In the genomic region with DNA sequence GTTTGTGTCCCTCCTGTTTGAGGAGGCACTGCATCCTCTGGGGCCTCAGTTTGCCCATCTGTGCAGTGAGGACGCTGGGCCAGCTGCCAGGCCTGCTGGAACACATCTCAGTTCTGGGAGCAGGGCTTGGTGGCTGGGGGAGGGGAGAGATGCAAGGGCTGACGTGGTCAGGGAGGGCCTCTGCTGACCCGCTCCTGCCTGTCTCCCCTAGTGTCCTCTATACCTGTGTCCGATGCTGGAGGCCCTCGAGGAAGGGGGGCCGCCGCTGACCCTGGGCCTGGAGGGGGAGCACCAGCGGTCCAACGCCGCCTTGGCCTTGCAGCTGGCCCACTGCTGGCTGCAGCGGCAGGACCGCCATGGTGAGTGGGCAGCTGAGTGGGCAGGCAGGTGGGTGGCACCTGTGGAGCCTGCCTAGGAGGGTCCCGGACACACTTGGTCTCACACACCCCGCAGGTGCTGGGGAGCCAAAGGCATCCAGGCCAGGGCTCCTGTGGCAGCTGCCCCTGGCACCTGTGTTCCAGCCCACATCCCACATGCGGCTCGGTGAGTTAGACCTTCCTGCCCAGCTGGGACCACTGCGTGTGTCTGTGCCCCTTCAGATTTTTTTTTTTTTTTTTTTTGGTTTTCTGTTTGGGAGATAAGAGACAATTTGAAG, we compare ENCODE assay signal across 18 cellular contexts. TPM values are rescaled to one million over a fixed set of nuclear protein-coding genes. Genes with fewer than 3 reads are reported as not detected.
DNase-seq lines count a peak whose midpoint lies in the region; ATAC-seq, FAIRE-seq and TF ChIP-seq lines count a peak whose summit lies in the region.
"Had no signal": no experiment of that assay in that cellular context is flagged by ENCODE, and none has a peak within 500 bp of the region (broad histone marks: within the 10 kb centered on the region; RNA-seq: fewer than 3 reads in every experiment).

No MANE protein-coding gene starts in this region.

- H3K4me2 ChIP-seq in SK-N-SH (no peak overlapping the region), K562 (ENCODE audit: insufficient read depth, low read length) (no peak overlapping the region)

- ATAC-seq in SK-N-SH treated with all-trans-retinoic acid at 6 μM for 48 hours, result no peak
- peak in 1 of 2 donors; percentile 4 for ATAC-seq in natural killer cell treated with Interleukin-12 subunit alpha and Interleukin-12 subunit beta and Interleukin-15 and Interleukin-18, amount 100 ng/mL, for 72 hours
- no peak for ATAC-seq in natural killer cell
- ATAC-seq in K562, result no peak
- no peak for ATAC-seq in stimulated activated naive B cell treated with anti-CD40 and anti-IgM and Interleukin-4, amounts not matched to agents 10 μg/mL and 1 μg/mL and 100 μg/mL, for 72 hours (replicated peaks)
- ATAC-seq in HG03159 (IDR thresholded peaks at IDR 0.05; ENCODE audit: unreplicated experiment), result no peak

- DNase-seq in SK-N-SH, result peak; percentile 17
- DNase-seq in natural killer cell treated with Interleukin-12 subunit alpha and Interleukin-12 subunit beta and Interleukin-15 and Interleukin-18, amount 100 ng/mL, for 72 hours (ENCODE audit: low spot score), result peak; percentile 54
- no peak for DNase-seq in natural killer cell
- DNase-seq in K562 (ENCODE audit: extremely low read depth in 1 of 4, low spot score in 3 of 4), result no peak
- no peak for DNase-seq in stimulated activated naive B cell treated with anti-CD40 and anti-IgM and Interleukin-4, amounts not matched to agents 10 μg/mL and 1 μg/mL and 100 μg/mL, for 72 hours
- no peak for DNase-seq in osteocyte (ENCODE audit: extremely low spot score, unreplicated experiment)
- DNase-seq: DMS153; NCI-H1092; NCI-H1694; NCI-H2107; NCI-H345; NCI-H69; NK-92 treated with Interleukin-12 subunit alpha and Interleukin-12 subunit beta, amount 100 ng/mL, for 24 hours; SHP77 treated with DMSO at 0.1 percent for 48 hours had no signal

- H3K27me3 ChIP-seq in SK-N-SH (ENCODE audit: insufficient read depth), result no peaks in the 10 kb centered on the region
- no peaks in the 10 kb centered on the region for H3K27me3 ChIP-seq in K562 (ENCODE audit: control insufficient read depth in 2 of 2, insufficient read depth in 2 of 2, low read length in 2 of 2)

- in situ Hi-C loops in K562 (cut with MboI), result loop anchor here (5.0 kb wide), 1 partner anchor 64 kb away; no protein-coding TSS in a partner anchor

- peaks cover 7 to 14% of the 10 kb centered on the region in 2 experiments; a peak in 3 of 4 replicates for H3K4me1 ChIP-seq in SK-N-SH (ENCODE audit: control insufficient read depth in 1 of 2, insufficient read depth in 2 of 2, low read depth in 1 of 2, low read length in 1 of 2)
- peaks cover 21 to 47% of the 10 kb centered on the region in 2 experiments for H3K4me1 ChIP-seq in K562 (replicated peaks in 1 of 2; ENCODE audit: control insufficient read depth in 2 of 2, insufficient read depth in 2 of 2, low read length in 2 of 2)

- peaks cover 3% of the 10 kb centered on the region for H3F3A ChIP-seq in SK-N-SH (replicated peaks; ENCODE audit: insufficient read depth)

- TF ChIP-seq POLR2A in K562 (conservative IDR thresholded peaks at IDR 0.05), result no peak

- H3K27ac ChIP-seq in SK-N-SH (ENCODE audit: low read depth in 2 of 2, low read length in 1 of 2) (no peak overlapping the region), K562 (ENCODE audit: extremely low read depth, low read depth, low read length) (no peak overlapping the region)
- H3K27ac ChIP-seq: C4-2B had no signal

- H3K9me1 ChIP-seq in K562 (ENCODE audit: control insufficient read depth, insufficient read depth, low read length), result peaks cover 2% of the 10 kb centered on the region

- WGBS in SK-N-SH (ENCODE audit: low lambda C conversion rate), result 97% methylated on average over 4 of the region's 17 CpGs
- 86% methylated on average over 10 of the region's 17 CpGs for WGBS in K562 (ENCODE audit: insufficient coverage, low coverage, missing lambda C conversion rate)

- no peaks in the 10 kb centered on the region for H3K9me3 Mint-ChIP-seq in natural killer cell treated with Interleukin-12 subunit alpha and Interleukin-12 subunit beta and Interleukin-15 and Interleukin-18, amount 100 ng/mL, for 72 hours
- H3K9me3 Mint-ChIP-seq in natural killer cell (no peaks in the 10 kb centered on the region), osteocyte (ENCODE audit: unreplicated experiment) (no peaks in the 10 kb centered on the region)
- H3K9me3 Mint-ChIP-seq in stimulated activated naive B cell treated with anti-CD40 and anti-IgM and Interleukin-4, amounts not matched to agents 10 μg/mL and 1 μg/mL and 100 μg/mL, for 72 hours, result no peaks in the 10 kb centered on the region

- POLR2A ChIA-PET in SK-N-SH (lab: Yijun Ruan, JAX), result interaction anchor here (0.7 kb wide), 1 partner anchor 874 kb away, joined by 5 read pairs; no protein-coding TSS in a partner anchor
- POLR2A ChIA-PET in K562 (lab: Yijun Ruan, JAX), result interaction anchor here (0.6 to 1.8 kb wide), 10 partner anchors 9 to 280 kb away, joined by 3 to 14 read pairs (median 6); no protein-coding TSS in a partner anchor

- no peaks in the 10 kb centered on the region for H3K36me3 Mint-ChIP-seq in natural killer cell treated with Interleukin-12 subunit alpha and Interleukin-12 subunit beta and Interleukin-15 and Interleukin-18, amount 100 ng/mL, for 72 hours
- no peaks in the 10 kb centered on the region for H3K36me3 Mint-ChIP-seq in natural killer cell
- H3K36me3 Mint-ChIP-seq in stimulated activated naive B cell treated with anti-CD40 and anti-IgM and Interleukin-4, amounts not matched to agents 10 μg/mL and 1 μg/mL and 100 μg/mL, for 72 hours, result peaks cover 37 to 45% of the 10 kb centered on the region in 2 donors
- H3K36me3 Mint-ChIP-seq in osteocyte (ENCODE audit: unreplicated experiment), result peaks cover 13% of the 10 kb centered on the region

- intact Hi-C loops in natural killer cell (cut with micrococcal nuclease), result no loop called here
- intact Hi-C loops in K562 (cut with micrococcal nuclease), result loop anchor here (2.0 kb wide), 1 partner anchor 74 kb away; a partner anchor contains a TSS

- TF ChIP-seq EP300 in SK-N-SH (IDR thresholded peaks at IDR 0.05; ENCODE audit: borderline replicate concordance in 1 of 2, low read depth in 1 of 2, low read length in 1 of 2) (no peak), K562 (IDR thresholded peaks at IDR 0.05; ENCODE audit: low read length) (no peak)

- TF ChIP-seq RAD21 in SK-N-SH (IDR thresholded peaks at IDR 0.05; ENCODE audit: low read length) (no peak), K562 (CRISPR knock-in tag; conservative IDR thresholded peaks at IDR 0.05 in 1 of 2, IDR thresholded peaks at IDR 0.05 in 1 of 2) (no peak)

- H3K27me3 Mint-ChIP-seq in natural killer cell treated with Interleukin-12 subunit alpha and Interleukin-12 subunit beta and Interleukin-15 and Interleukin-18, amount 100 ng/mL, for 72 hours, result no peaks in the 10 kb centered on the region
- no peaks in the 10 kb centered on the region for H3K27me3 Mint-ChIP-seq in natural killer cell (ENCODE audit: low read depth in 2 of 2)
- H3K27me3 Mint-ChIP-seq in stimulated activated naive B cell treated with anti-CD40 and anti-IgM and Interleukin-4, amounts not matched to agents 10 μg/mL and 1 μg/mL and 100 μg/mL, for 72 hours, result no peaks in the 10 kb centered on the region
- H3K27me3 Mint-ChIP-seq in osteocyte (ENCODE audit: unreplicated experiment), result no peaks in the 10 kb centered on the region

- H4K20me1 ChIP-seq in SK-N-SH (ENCODE audit: insufficient read depth) (no peaks in the 10 kb centered on the region), K562 (replicated peaks; ENCODE audit: control insufficient read depth, insufficient read depth, low read length) (peaks cover 7% of the 10 kb centered on the region)

- H3K4me1 Mint-ChIP-seq in natural killer cell treated with Interleukin-12 subunit alpha and Interleukin-12 subunit beta and Interleukin-15 and Interleukin-18, amount 100 ng/mL, for 72 hours (ENCODE audit: low read depth in 2 of 2), result peaks cover 1 to 8% of the 10 kb centered on the region in 2 donors
- H3K4me1 Mint-ChIP-seq in natural killer cell (peaks cover 4 to 10% of the 10 kb centered on the region in 2 donors), osteocyte (ENCODE audit: unreplicated experiment) (peaks cover 16% of the 10 kb centered on the region)
- H3K4me1 Mint-ChIP-seq in stimulated activated naive B cell treated with anti-CD40 and anti-IgM and Interleukin-4, amounts not matched to agents 10 μg/mL and 1 μg/mL and 100 μg/mL, for 72 hours, result peaks cover 13 to 26% of the 10 kb centered on the region in 2 donors

- H2AFZ ChIP-seq in SK-N-SH (ENCODE audit: low read depth) (no peak overlapping the region), K562 (ENCODE audit: low read depth, low read length) (no peak overlapping the region)

- CTCF ChIA-PET in SK-N-SH (lab: Yijun Ruan, JAX), result interaction anchor here (0.6 to 1.5 kb wide), 5 partner anchors 9 to 218 kb away, joined by 3 to 6 read pairs (median 3); no protein-coding TSS in a partner anchor
- CTCF ChIA-PET in K562 (lab: Yijun Ruan, JAX; ENCODE audit: low intra/inter-chr PET ratio), result no interaction called here

- no peak overlapping the region for H3K4me3 ChIP-seq in SK-N-SH (ENCODE audit: low read depth in 2 of 2, low read length in 1 of 2)
- H3K4me3 ChIP-seq in K562, result no peak overlapping the region

- H3K79me2 ChIP-seq in SK-N-SH (ENCODE audit: insufficient read depth), result peaks cover 33% of the 10 kb centered on the region
- peaks cover 17% of the 10 kb centered on the region for H3K79me2 ChIP-seq in K562 (ENCODE audit: control insufficient read depth, insufficient read depth, low read length)

- H3K36me3 ChIP-seq in SK-N-SH (replicated peaks in 1 of 2; ENCODE audit: control insufficient read depth in 1 of 2, insufficient read depth in 2 of 2, low read length in 1 of 2), result peaks cover 37 to 42% of the 10 kb centered on the region in 2 experiments
- H3K36me3 ChIP-seq in K562 (ENCODE audit: control insufficient read depth, insufficient read depth, low read length), result peaks cover 85% of the 10 kb centered on the region

- H3K9ac ChIP-seq in SK-N-SH (no peak overlapping the region), K562 (ENCODE audit: insufficient read depth in 1 of 2, low read depth in 2 of 2, low read length in 2 of 2) (no peak overlapping the region)

- no TSS peak for BruUV-seq in K562 (replicated peaks; lab: Mats Ljungman, UMichigan)

- H3K4me3 Mint-ChIP-seq in natural killer cell treated with Interleukin-12 subunit alpha and Interleukin-12 subunit beta and Interleukin-15 and Interleukin-18, amount 100 ng/mL, for 72 hours, result no peak overlapping the region
- no peak overlapping the region for H3K4me3 Mint-ChIP-seq in natural killer cell
- H3K4me3 Mint-ChIP-seq in stimulated activated naive B cell treated with anti-CD40 and anti-IgM and Interleukin-4, amounts not matched to agents 10 μg/mL and 1 μg/mL and 100 μg/mL, for 72 hours, result no peak overlapping the region
- H3K4me3 Mint-ChIP-seq in osteocyte (ENCODE audit: unreplicated experiment), result no peak overlapping the region

- FAIRE-seq in K562 (lab: Jason Lieb, UNC), result no peak
- FAIRE-seq: HTR-8/SVneo had no signal

- no peak overlapping the region for H3K27ac Mint-ChIP-seq in natural killer cell treated with Interleukin-12 subunit alpha and Interleukin-12 subunit beta and Interleukin-15 and Interleukin-18, amount 100 ng/mL, for 72 hours
- H3K27ac Mint-ChIP-seq in natural killer cell (no peak overlapping the region), osteocyte (ENCODE audit: unreplicated experiment) (no peak overlapping the region)
- peak overlapping the region; percentile 47 for H3K27ac Mint-ChIP-seq in stimulated activated naive B cell treated with anti-CD40 and anti-IgM and Interleukin-4, amounts not matched to agents 10 μg/mL and 1 μg/mL and 100 μg/mL, for 72 hours

- H3K9me3 ChIP-seq in SK-N-SH (no peaks in the 10 kb centered on the region), K562 (replicated peaks; ENCODE audit: control insufficient read depth, insufficient read depth, low read depth, low read length) (no peaks in the 10 kb centered on the region)

- TF ChIP-seq CTCF in SK-N-SH (IDR thresholded peaks at IDR 0.05) (no peak), natural killer cell (IDR thresholded peaks at IDR 0.05) (no peak), K562 (IDR thresholded peaks at IDR 0.05 in 2 of 3, conservative IDR thresholded peaks at IDR 0.05 in 1 of 3; ENCODE audit: insufficient read depth in 2 of 3, low read depth in 1 of 3, low read length in 3 of 3) (no peak), osteocyte (IDR thresholded peaks at IDR 0.05) (no peak)

- no peaks in the 10 kb centered on the region for H3K9me2 ChIP-seq in SK-N-SH

RNA-seq across cellular contexts. Expression of a gene that starts 5.8 kb away (rescaled TPM):
- polyA plus RNA-seq in SK-N-SH (2012; rRNA removed) (82.3 and 82.7 TPM in 2 replicates), K562 (2011; rRNA removed) (59.2 and 65.5 TPM in 2 replicates), K562 (2014; fragmentation: Illumina TruSeq; extraction: Trizol) (86.4 and 87.8 TPM in 2 replicates), K562 (2014; fragmentation: Nextera tagmentation; extraction: Ambion mirVana) (1 to 10 TPM in 1 of 2 experiments, under 1 TPM in 1; 0.84 to 2.0 TPM), K562 (2014; rRNA removed) (61.4 and 63.1 TPM in 2 replicates)
- polyA plus RNA-seq in SK-N-SH (2012; cell fraction: cytosol; rRNA removed), result 32.6 and 51.9 TPM in 2 replicates
- 183 and 238 TPM in 2 replicates for polyA plus RNA-seq in SK-N-SH (2012; cell fraction: nucleus; rRNA removed)
- 100 to 1,000 TPM in 1 of 2 donors, 10 to 100 TPM in 1; 96.0 to 150 TPM for total RNA-seq in natural killer cell treated with Interleukin-12 subunit alpha and Interleukin-12 subunit beta and Interleukin-15 and Interleukin-18, amount 100 ng/mL, for 72 hours
- total RNA-seq in natural killer cell (100 to 1,000 TPM in 2 of 3 donors, 10 to 100 TPM in 1; 99.1 to 108 (median 107) TPM), K562 (2014; rRNA removed) (77.1 and 91.1 TPM in 2 replicates), K562 (2014; rRNA removed; fragmentation: Illumina TruSeq; extraction: Trizol) (19.7 and 32.6 TPM in 2 replicates), K562 (2015; rRNA removed; fragmentation: Illumina TruSeq; extraction: Trizol) (52.9 and 54.0 TPM in 2 replicates), K562 (2021) (85.1 and 90.2 TPM in 2 replicates), osteocyte (58.7 and 65.1 TPM in 2 replicates)
- 82.8 and 192 TPM in 2 replicates for total RNA-seq in K562 (2011; cell fraction: chromatin; rRNA removed; ENCODE audit: low replicate concordance)
- 117 and 131 TPM in 2 replicates for total RNA-seq in K562 (2011; cell fraction: nucleolus; rRNA removed)
- 76.6 and 93.6 TPM in 2 replicates for total RNA-seq in K562 (2011; cell fraction: nucleoplasm; rRNA removed)
- polyA plus RNA-seq in K562 (2011; cell fraction: cytosol; rRNA removed), result 77.6 and 147 TPM in 2 replicates
- polyA plus RNA-seq in K562 (2011; cell fraction: nucleus; rRNA removed), result 83.8 and 119 TPM in 2 replicates
- polyA plus RNA-seq in K562 (2012), result 59.3 and 62.8 TPM in 2 replicates
- 31.3 and 52.3 TPM in 2 replicates for polyA minus RNA-seq in K562 (2011; rRNA and poly(A)+ RNA removed)
- 47.3 and 50.9 TPM in 2 replicates for polyA minus RNA-seq in K562 (2011; cell fraction: cytosol; rRNA and poly(A)+ RNA removed)
- 28.5 and 31.4 TPM in 2 replicates for polyA minus RNA-seq in K562 (2011; cell fraction: nucleus; rRNA and poly(A)+ RNA removed)

RNA-seq across cellular contexts. Expression of a gene that starts 22.6 kb away (rescaled TPM):
- 82.7 and 108 TPM in 2 replicates for polyA plus RNA-seq in SK-N-SH (2012; rRNA removed)
- polyA plus RNA-seq in SK-N-SH (2012; cell fraction: cytosol; rRNA removed), result 55.0 and 77.8 TPM in 2 replicates
- 210 and 240 TPM in 2 replicates for polyA plus RNA-seq in SK-N-SH (2012; cell fraction: nucleus; rRNA removed)
- 100 to 1,000 TPM; 119 to 132 TPM for total RNA-seq in natural killer cell treated with Interleukin-12 subunit alpha and Interleukin-12 subunit beta and Interleukin-15 and Interleukin-18, amount 100 ng/mL, for 72 hours
- 100 to 1,000 TPM; 181 to 207 (median 188) TPM for total RNA-seq in natural killer cell
- total RNA-seq in K562 (2011; cell fraction: chromatin; rRNA removed; ENCODE audit: low replicate concordance), result 56.0 and 127 TPM in 2 replicates
- total RNA-seq in K562 (2011; cell fraction: nucleolus; rRNA removed), result 76.7 and 85.9 TPM in 2 replicates
- 52.5 and 57.5 TPM in 2 replicates for total RNA-seq in K562 (2011; cell fraction: nucleoplasm; rRNA removed)
- total RNA-seq in K562 (2014; rRNA removed), result 33.0 and 36.7 TPM in 2 replicates
- 27.5 and 27.9 TPM in 2 replicates for total RNA-seq in K562 (2014; rRNA removed; fragmentation: Illumina TruSeq; extraction: Trizol)
- 28.1 and 29.8 TPM in 2 replicates for total RNA-seq in K562 (2015; rRNA removed; fragmentation: Illumina TruSeq; extraction: Trizol)
- total RNA-seq in K562 (2021), result 75.2 and 78.6 TPM in 2 replicates
- polyA plus RNA-seq in K562 (2011; rRNA removed), result 44.6 and 51.9 TPM in 2 replicates
- 44.4 and 58.1 TPM in 2 replicates for polyA plus RNA-seq in K562 (2011; cell fraction: cytosol; rRNA removed)
- polyA plus RNA-seq in K562 (2011; cell fraction: nucleus; rRNA removed), result 121 and 155 TPM in 2 replicates
- 52.1 and 60.8 TPM in 2 replicates for polyA plus RNA-seq in K562 (2012)
- 54.1 and 60.5 TPM in 2 replicates for polyA plus RNA-seq in K562 (2014; fragmentation: Illumina TruSeq; extraction: Trizol)
- 1 to 10 TPM; 4.2 to 5.0 TPM for polyA plus RNA-seq in K562 (2014; fragmentation: Nextera tagmentation; extraction: Ambion mirVana)
- 34.7 and 42.6 TPM in 2 replicates for polyA plus RNA-seq in K562 (2014; rRNA removed)
- polyA minus RNA-seq in K562 (2011; rRNA and poly(A)+ RNA removed), result 45.5 and 76.0 TPM in 2 replicates
- polyA minus RNA-seq in K562 (2011; cell fraction: cytosol; rRNA and poly(A)+ RNA removed), result 25.9 and 42.3 TPM in 2 replicates
- 31.0 and 33.8 TPM in 2 replicates for polyA minus RNA-seq in K562 (2011; cell fraction: nucleus; rRNA and poly(A)+ RNA removed)
- total RNA-seq in osteocyte, result 78.0 and 78.5 TPM in 2 replicates

RNA-seq across cellular contexts. Expression of a gene that starts 30.0 kb away (rescaled TPM):
- 0.15 and 0.52 TPM in 2 replicates for polyA plus RNA-seq in SK-N-SH (2012; rRNA removed)
- 0.14 and 0.34 TPM in 2 replicates for polyA plus RNA-seq in SK-N-SH (2012; cell fraction: cytosol; rRNA removed)
- 0.30 and 0.31 TPM in 2 replicates for polyA plus RNA-seq in SK-N-SH (2012; cell fraction: nucleus; rRNA removed)
- total RNA-seq in natural killer cell treated with Interleukin-12 subunit alpha and Interleukin-12 subunit beta and Interleukin-15 and Interleukin-18, amount 100 ng/mL, for 72 hours, result 10 to 100 TPM; 23.9 to 29.1 TPM
- total RNA-seq in natural killer cell, result 10 to 100 TPM; 42.8 to 86.8 (median 56.6) TPM
- 0.77 and 4.1 TPM in 2 replicates for total RNA-seq in K562 (2011; cell fraction: chromatin; rRNA removed; ENCODE audit: low replicate concordance)
- total RNA-seq in K562 (2011; cell fraction: nucleolus; rRNA removed), result 0.92 and 1.2 TPM in 2 replicates
- total RNA-seq in K562 (2011; cell fraction: nucleoplasm; rRNA removed), result 0.88 and 1.3 TPM in 2 replicates
- 0.29 and 1.2 TPM in 2 replicates for total RNA-seq in K562 (2014; rRNA removed)
- 0.11 and 0.19 TPM in 2 replicates for total RNA-seq in K562 (2014; rRNA removed; fragmentation: Illumina TruSeq; extraction: Trizol)
- total RNA-seq in K562 (2015; rRNA removed; fragmentation: Illumina TruSeq; extraction: Trizol), result 0.29 and 0.34 TPM in 2 replicates
- 0.83 and 0.89 TPM in 2 replicates for total RNA-seq in K562 (2021)
- 0.22 and 1.3 TPM in 2 replicates for polyA plus RNA-seq in K562 (2011; rRNA removed)
- polyA plus RNA-seq in K562 (2011; cell fraction: cytosol; rRNA removed), result 0.86 and 1.3 TPM in 2 replicates
- 1.5 TPM in 2 replicates for polyA plus RNA-seq in K562 (2011; cell fraction: nucleus; rRNA removed)
- polyA plus RNA-seq in K562 (2012), result 1.2 and 2.2 TPM in 2 replicates
- polyA plus RNA-seq in K562 (2014; fragmentation: Illumina TruSeq; extraction: Trizol), result 0.19 and 0.29 TPM in 2 replicates
- polyA plus RNA-seq in K562 (2014; fragmentation: Nextera tagmentation; extraction: Ambion mirVana), result under 1 TPM in 1 of 2 experiments, not detected in 1; 0.03 TPM
- 0.21 and 0.38 TPM in 2 replicates for polyA plus RNA-seq in K562 (2014; rRNA removed)
- polyA minus RNA-seq in K562 (2011; rRNA and poly(A)+ RNA removed), result 0.42 and 0.46 TPM in 2 replicates
- polyA minus RNA-seq in K562 (2011; cell fraction: cytosol; rRNA and poly(A)+ RNA removed), result 2.4 TPM in 1 of 2 replicates, not detected in the other
- polyA minus RNA-seq in K562 (2011; cell fraction: nucleus; rRNA and poly(A)+ RNA removed), result 0.94 and 1.00 TPM in 2 replicates
- total RNA-seq in osteocyte, result 19.3 and 20.4 TPM in 2 replicates

RNA-seq across cellular contexts. Expression of a gene that starts 46.0 kb away (rescaled TPM):
- polyA plus RNA-seq in SK-N-SH (2012; rRNA removed) (8.8 and 18.8 TPM in 2 replicates), K562 (2011; rRNA removed) (0.14 and 0.27 TPM in 2 replicates), K562 (2014; fragmentation: Illumina TruSeq; extraction: Trizol) (0.24 and 0.28 TPM in 2 replicates), K562 (2014; fragmentation: Nextera tagmentation; extraction: Ambion mirVana) (under 1 TPM in 1 of 2 experiments, not detected in 1; 0.13 TPM), K562 (2014; rRNA removed) (0.13 TPM in 1 of 2 replicates, not detected in the other)
- polyA plus RNA-seq in SK-N-SH (2012; cell fraction: cytosol; rRNA removed), result 8.8 and 16.2 TPM in 2 replicates
- polyA plus RNA-seq in SK-N-SH (2012; cell fraction: nucleus; rRNA removed), result 25.8 and 27.5 TPM in 2 replicates
- total RNA-seq in natural killer cell treated with Interleukin-12 subunit alpha and Interleukin-12 subunit beta and Interleukin-15 and Interleukin-18, amount 100 ng/mL, for 72 hours, result 10 to 100 TPM; 12.7 to 34.1 TPM
- total RNA-seq in natural killer cell (10 to 100 TPM in 2 of 3 donors, 1 to 10 TPM in 1; 8.5 to 13.6 (median 12.3) TPM), K562 (2014; rRNA removed) (0.16 and 0.23 TPM in 2 replicates), K562 (2014; rRNA removed; fragmentation: Illumina TruSeq; extraction: Trizol) (0.07 TPM in 1 of 2 replicates, not detected in the other), K562 (2015; rRNA removed; fragmentation: Illumina TruSeq; extraction: Trizol) (0.04 TPM in 1 of 2 replicates, not detected in the other), K562 (2021) (0.40 and 0.51 TPM in 2 replicates), osteocyte (140 and 143 TPM in 2 replicates)
- total RNA-seq in K562 (2011; cell fraction: chromatin; rRNA removed; ENCODE audit: low replicate concordance), result 0.51 and 0.69 TPM in 2 replicates
- 0.50 and 1.1 TPM in 2 replicates for total RNA-seq in K562 (2011; cell fraction: nucleolus; rRNA removed)
- total RNA-seq in K562 (2011; cell fraction: nucleoplasm; rRNA removed), result not detected in 2 replicates
- 0.19 TPM in 2 replicates for polyA plus RNA-seq in K562 (2011; cell fraction: cytosol; rRNA removed)
- polyA plus RNA-seq in K562 (2011; cell fraction: nucleus; rRNA removed), result 0.21 and 0.33 TPM in 2 replicates
- polyA plus RNA-seq in K562 (2012), result 0.73 and 1.6 TPM in 2 replicates
- polyA minus RNA-seq in K562 (2011; rRNA and poly(A)+ RNA removed), result 0.06 TPM in 1 of 2 replicates, not detected in the other
- 0.64 TPM in 1 of 2 replicates, not detected in the other for polyA minus RNA-seq in K562 (2011; cell fraction: cytosol; rRNA and poly(A)+ RNA removed)
- polyA minus RNA-seq in K562 (2011; cell fraction: nucleus; rRNA and poly(A)+ RNA removed), result not detected in 2 replicates

Comparison
In these comparisons a context has a peak if more than half of its experiments do, and no peak if none do; other contexts are left out.
1. DNase-seq: peak in SK-N-SH (single experiment) and natural killer cell treated with Interleukin-12 subunit alpha and Interleukin-12 subunit beta and Interleukin-15 and Interleukin-18, amount 100 ng/mL, for 72 hours (single experiment); none in natural killer cell (single experiment), K562 (0 of 4), stimulated activated naive B cell treated with anti-CD40 and anti-IgM and Interleukin-4, amounts not matched to agents 10 μg/mL and 1 μg/mL and 100 μg/mL, for 72 hours (single experiment) and osteocyte (single experiment).